31 cellular contexts compared by ENCODE assay signal in genomic region chr1:211478376-211478775, GRCh38. TPM values are rescaled to one million over a fixed set of nuclear protein-coding genes. Genes with fewer than 3 reads are reported as not detected.
"Had no signal": no experiment of that assay in that cellular context is flagged by ENCODE, and none has a peak within 500 bp of the region (broad histone marks: within the 10 kb centered on the region; RNA-seq: fewer than 3 reads in every experiment).

No MANE protein-coding gene starts in this region.

- H3K27ac ChIP-seq: ascending aorta, cardiac muscle cell, KMS-11, SJCRH30, SK-N-MC had no signal

- H3K4me3 Mint-ChIP-seq: activated CD4-positive, alpha-beta T cell treated with anti-CD3 and anti-CD28 coated beads, Interleukin-2, amount 10 ng/mL, durations not matched to agents 24 days and 14 days; activated naive CD4-positive, alpha-beta T cell treated with anti-CD3 and anti-CD28 coated beads, Interleukin-2, amount 50 U/mL, for 24 hours; activated naive CD8-positive, alpha-beta T cell treated with anti-CD3 and anti-CD28 coated beads, Interleukin-2, amount 10 ng/mL, durations not matched to agents 7 days and 5 days; activated T-helper 17 cell treated with anti-CD3 and anti-CD28 coated beads, Interleukin-2, amount 50 U/mL, for 72 hours had no signal

- H3K4me3 ChIP-seq: ascending aorta, cardiac muscle cell, SJCRH30, SK-N-MC had no signal

- H3K27me3 ChIP-seq: ascending aorta, cardiac muscle cell, SJCRH30 had no signal

- H3K4me1 Mint-ChIP-seq: activated naive CD4-positive, alpha-beta T cell treated with anti-CD3 and anti-CD28 coated beads, Interleukin-2, amount 50 U/mL, for 24 hours; activated T-helper 17 cell treated with anti-CD3 and anti-CD28 coated beads, Interleukin-2, amount 50 U/mL, for 72 hours had no signal

- H3K36me3 ChIP-seq: ascending aorta, cardiac muscle cell, SJCRH30 had no signal

- H3K4me1 ChIP-seq: ascending aorta had no signal

- H3K27ac Mint-ChIP-seq: activated CD4-positive, alpha-beta T cell treated with anti-CD3 and anti-CD28 coated beads, Interleukin-2, amount 10 ng/mL, durations not matched to agents 24 days and 14 days; activated naive CD4-positive, alpha-beta T cell treated with anti-CD3 and anti-CD28 coated beads, Interleukin-2, amount 50 U/mL, for 24 hours; activated naive CD8-positive, alpha-beta T cell treated with anti-CD3 and anti-CD28 coated beads, Interleukin-2, amount 10 ng/mL, durations not matched to agents 7 days and 5 days; activated T-cell treated with anti-CD3 and anti-CD28 coated beads, Interleukin-2, amount 50 U/mL, for 72 hours; activated T-helper 17 cell treated with anti-CD3 and anti-CD28 coated beads, Interleukin-2, amount 50 U/mL, for 72 hours had no signal

- H3K9me3 Mint-ChIP-seq: activated CD4-positive, alpha-beta T cell treated with anti-CD3 and anti-CD28 coated beads, Interleukin-2, amount 10 ng/mL, durations not matched to agents 24 days and 14 days; activated naive CD4-positive, alpha-beta T cell treated with anti-CD3 and anti-CD28 coated beads, Interleukin-2, amount 50 U/mL, for 24 hours; activated naive CD8-positive, alpha-beta T cell treated with anti-CD3 and anti-CD28 coated beads, Interleukin-2, amount 10 ng/mL, durations not matched to agents 7 days and 5 days; activated T-cell treated with anti-CD3 and anti-CD28 coated beads, Interleukin-2, amount 50 U/mL, for 72 hours; activated T-helper 17 cell treated with anti-CD3 and anti-CD28 coated beads, Interleukin-2, amount 50 U/mL, for 72 hours had no signal

- H3K36me3 Mint-ChIP-seq: activated naive CD4-positive, alpha-beta T cell treated with anti-CD3 and anti-CD28 coated beads, Interleukin-2, amount 50 U/mL, for 24 hours; activated naive CD8-positive, alpha-beta T cell treated with anti-CD3 and anti-CD28 coated beads, Interleukin-2, amount 10 ng/mL, durations not matched to agents 7 days and 5 days had no signal

- H3K9me3 ChIP-seq: ascending aorta, SJCRH30 had no signal

- DNase-seq: activated CD4-positive, alpha-beta T cell treated with anti-CD3 and anti-CD28 coated beads, Interleukin-2, amount 10 ng/mL, durations not matched to agents 24 days and 14 days; activated CD4-positive, alpha-beta T cell treated with anti-CD3 and anti-CD28 coated beads, Interleukin-2, amount 50 U/mL, for 4 hours; activated gamma-delta T cell; activated naive CD4-positive, alpha-beta T cell treated with Interleukin-2 at 50 U/mL for 16 hours; activated naive CD8-positive, alpha-beta T cell treated with anti-CD3 and anti-CD28 coated beads, Interleukin-2, amount 10 ng/mL, durations not matched to agents 7 days and 5 days; activated T-cell treated with anti-CD3 and anti-CD28 coated beads, Interleukin-2, amount 50 U/mL, for 1 hour; activated T-cell treated with anti-CD3 and anti-CD28 coated beads, Interleukin-2, amount 50 U/mL, for 72 hours; amygdala; MM.1S; MV-4-11; NCI-H1092; NCI-H1436 treated with DMSO at 0.1 percent for 48 hours; NCI-H1694 treated with DMSO at 0.1 percent for 48 hours; NCI-H2029; NCI-H345; NCI-H524 treated with DMSO at 0.1 percent for 48 hours; SHP77; SJCRH30; T1000 had no signal

- ATAC-seq: activated T-helper 17 cell treated with anti-CD3 and anti-CD28 coated beads, Interleukin-2, amount 50 U/mL, for 72 hours; Panc1 had no signal

RNA-seq across cellular contexts. Expression of gene RD3, which starts 13.6 kb away (rescaled TPM):
- total RNA-seq: activated CD4-positive, alpha-beta T cell treated with anti-CD3 and anti-CD28 coated beads, Interleukin-2, amount 10 ng/mL, durations not matched to agents 24 days and 14 days; activated naive CD8-positive, alpha-beta T cell treated with anti-CD3 and anti-CD28 coated beads, Interleukin-2, amount 10 ng/mL, durations not matched to agents 7 days and 5 days; activated T-cell treated with anti-CD3 and anti-CD28 coated beads, Interleukin-2, amount 50 U/mL, for 72 hours; activated T-helper 17 cell treated with anti-CD3 and anti-CD28 coated beads, Interleukin-2, amount 50 U/mL, for 72 hours; ascending aorta; cardiac muscle cell; LHCN-M2; NCI-H460; RPMI7951; T-helper 1 cell treated with Interleukin-12 subunit alpha and Interleukin-12 subunit beta and Interleukin-4 antibody, amounts not matched to agents 30 ng/mL and 1 ng/mL, for 36 hours; T-helper 2 cell treated with Interferon-gamma antibody and Interleukin-4, amounts not matched to agents 100 ng/mL and 5 ng/mL, for 36 hours had no signal
